Comparison of ENCODE assay signal across 21 cellular contexts in the genomic region with DNA sequence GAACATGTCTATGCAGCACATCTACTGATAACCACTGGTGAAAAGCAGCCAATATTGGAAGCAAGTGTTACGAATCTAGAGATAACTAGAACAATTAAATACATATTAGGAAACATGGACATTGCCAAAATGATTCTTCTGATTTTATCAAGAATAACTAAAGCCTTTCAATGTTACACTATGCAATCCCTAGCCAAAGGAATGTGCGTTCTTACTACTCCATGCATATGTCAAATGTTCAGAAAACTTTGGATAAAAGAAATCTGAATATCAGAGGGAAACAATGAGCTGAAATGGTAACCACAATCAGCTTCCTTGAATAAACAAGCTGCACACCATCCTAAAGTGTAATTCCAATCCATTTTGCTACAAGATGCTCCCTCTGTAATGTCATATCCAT. TPM values are rescaled to one million over a fixed set of nuclear protein-coding genes. Genes with fewer than 3 reads are reported as not detected.
"Had no signal": no experiment of that assay in that cellular context is flagged by ENCODE, and none has a peak within 500 bp of the region (broad histone marks: within the 10 kb centered on the region; RNA-seq: fewer than 3 reads in every experiment).

No MANE protein-coding gene starts in this region.

- ATAC-seq: activated CD8-positive, alpha-beta memory T cell treated with anti-CD3 and anti-CD28 coated beads, Interleukin-2, amount 10 ng/mL, durations not matched to agents 7 days and 5 days; activated T-helper 17 cell treated with anti-CD3 and anti-CD28 coated beads, Interleukin-2, amount 50 U/mL, for 72 hours; body of pancreas; left colon; lower lobe of right lung had no signal

- H3K4me3 ChIP-seq: body of pancreas, lower lobe of right lung, transverse colon, vagina had no signal

- H3K27me3 ChIP-seq: body of pancreas, transverse colon, vagina had no signal

- H3K4me3 Mint-ChIP-seq: activated CD4-positive, alpha-beta memory T cell treated with anti-CD3 and anti-CD28 coated beads, Interleukin-2, amount 10 ng/mL, durations not matched to agents 7 days and 5 days; activated CD8-positive, alpha-beta memory T cell treated with anti-CD3 and anti-CD28 coated beads, Interleukin-2, amount 10 ng/mL, durations not matched to agents 7 days and 5 days; activated naive CD8-positive, alpha-beta T cell treated with anti-CD3 and anti-CD28 coated beads for 36 hours; activated T-helper 17 cell treated with anti-CD3 and anti-CD28 coated beads, Interleukin-2, amount 50 U/mL, for 72 hours; stimulated activated naive CD8-positive, alpha-beta T cell treated with anti-CD3 and anti-CD28 coated beads, Interleukin-15, Interleukin-2, amounts not matched to agents 100 ng/mL and 50 ng/mL, for 24 hours had no signal

- H3K36me3 ChIP-seq: lower lobe of right lung, transverse colon, vagina had no signal

- H3K9me3 Mint-ChIP-seq: activated CD4-positive, alpha-beta memory T cell treated with anti-CD3 and anti-CD28 coated beads, Interleukin-2, amount 10 ng/mL, durations not matched to agents 7 days and 5 days; activated naive CD8-positive, alpha-beta T cell treated with anti-CD3 and anti-CD28 coated beads for 36 hours; activated T-helper 17 cell treated with anti-CD3 and anti-CD28 coated beads, Interleukin-2, amount 50 U/mL, for 72 hours; nephron progenitor cell; stimulated activated naive CD8-positive, alpha-beta T cell treated with anti-CD3 and anti-CD28 coated beads, Interleukin-15, Interleukin-2, amounts not matched to agents 100 ng/mL and 50 ng/mL, for 24 hours had no signal

- H3K36me3 Mint-ChIP-seq: activated CD8-positive, alpha-beta memory T cell treated with anti-CD3 and anti-CD28 coated beads, Interleukin-2, amount 10 ng/mL, durations not matched to agents 7 days and 5 days; activated naive CD8-positive, alpha-beta T cell treated with anti-CD3 and anti-CD28 coated beads for 36 hours had no signal

- H3K27ac ChIP-seq: body of pancreas, lower lobe of right lung, transverse colon, vagina had no signal

- H3K27me3 Mint-ChIP-seq: activated CD4-positive, alpha-beta memory T cell treated with anti-CD3 and anti-CD28 coated beads, Interleukin-2, amount 10 ng/mL, durations not matched to agents 7 days and 5 days; activated CD8-positive, alpha-beta memory T cell treated with anti-CD3 and anti-CD28 coated beads, Interleukin-2, amount 10 ng/mL, durations not matched to agents 7 days and 5 days; activated naive CD8-positive, alpha-beta T cell treated with anti-CD3 and anti-CD28 coated beads for 36 hours; activated T-helper 17 cell treated with anti-CD3 and anti-CD28 coated beads, Interleukin-2, amount 50 U/mL, for 72 hours; progenitor cell of endocrine pancreas had no signal

- H3K4me1 ChIP-seq: body of pancreas, lower lobe of right lung, transverse colon, vagina had no signal

- DNase-seq: activated CD4-positive, alpha-beta memory T cell treated with anti-CD3 and anti-CD28 coated beads, Interleukin-2, amount 10 ng/mL, durations not matched to agents 7 days and 5 days; activated CD4-positive, alpha-beta T cell treated with anti-CD3 and anti-CD28 coated beads for 48 hours; activated CD4-positive, CD25-positive, alpha-beta regulatory T cell; activated CD8-positive, alpha-beta memory T cell treated with anti-CD3 and anti-CD28 coated beads, Interleukin-2, amount 10 ng/mL, durations not matched to agents 7 days and 5 days; activated naive CD4-positive, alpha-beta T cell; activated naive CD8-positive, alpha-beta T cell treated with anti-CD3 and anti-CD28 coated beads for 36 hours; amygdala; body of pancreas; caudate nucleus; foreskin fibroblast; hippocampal formation; left colon; lower lobe of right lung; nephron progenitor cell; T1000; transverse colon had no signal

- H3K4me1 Mint-ChIP-seq: activated CD4-positive, alpha-beta memory T cell treated with anti-CD3 and anti-CD28 coated beads, Interleukin-2, amount 10 ng/mL, durations not matched to agents 7 days and 5 days; activated CD8-positive, alpha-beta memory T cell treated with anti-CD3 and anti-CD28 coated beads, Interleukin-2, amount 10 ng/mL, durations not matched to agents 7 days and 5 days; activated naive CD8-positive, alpha-beta T cell treated with anti-CD3 and anti-CD28 coated beads for 36 hours; activated T-helper 17 cell treated with anti-CD3 and anti-CD28 coated beads, Interleukin-2, amount 50 U/mL, for 72 hours had no signal

- H3K9me3 ChIP-seq: body of pancreas, lower lobe of right lung, transverse colon, vagina had no signal

- H3K27ac Mint-ChIP-seq: activated CD4-positive, alpha-beta memory T cell treated with anti-CD3 and anti-CD28 coated beads, Interleukin-2, amount 10 ng/mL, durations not matched to agents 7 days and 5 days; activated CD8-positive, alpha-beta memory T cell treated with anti-CD3 and anti-CD28 coated beads, Interleukin-2, amount 10 ng/mL, durations not matched to agents 7 days and 5 days; activated naive CD8-positive, alpha-beta T cell treated with anti-CD3 and anti-CD28 coated beads for 36 hours; activated T-helper 17 cell treated with anti-CD3 and anti-CD28 coated beads, Interleukin-2, amount 50 U/mL, for 72 hours; progenitor cell of endocrine pancreas; stimulated activated naive CD8-positive, alpha-beta T cell treated with anti-CD3 and anti-CD28 coated beads, Interleukin-15, Interleukin-2, amounts not matched to agents 100 ng/mL and 50 ng/mL, for 24 hours had no signal

RNA-seq across cellular contexts. Expression of gene POSTN, which starts 0.9 kb away (rescaled TPM):
- total RNA-seq: activated CD4-positive, alpha-beta memory T cell treated with anti-CD3 and anti-CD28 coated beads, Interleukin-2, amount 10 ng/mL, durations not matched to agents 7 days and 5 days; activated CD8-positive, alpha-beta memory T cell treated with anti-CD3 and anti-CD28 coated beads, Interleukin-2, amount 10 ng/mL, durations not matched to agents 7 days and 5 days; activated naive CD8-positive, alpha-beta T cell treated with anti-CD3 and anti-CD28 coated beads for 36 hours; activated T-helper 17 cell treated with anti-CD3 and anti-CD28 coated beads, Interleukin-2, amount 50 U/mL, for 72 hours; T-helper 1 cell treated with Interleukin-12 subunit alpha and Interleukin-12 subunit beta and Interleukin-4 antibody, amounts not matched to agents 30 ng/mL and 1 ng/mL, for 36 hours had no signal
